Comparison of ENCODE assay signal across 24 cellular contexts in the genomic region with DNA sequence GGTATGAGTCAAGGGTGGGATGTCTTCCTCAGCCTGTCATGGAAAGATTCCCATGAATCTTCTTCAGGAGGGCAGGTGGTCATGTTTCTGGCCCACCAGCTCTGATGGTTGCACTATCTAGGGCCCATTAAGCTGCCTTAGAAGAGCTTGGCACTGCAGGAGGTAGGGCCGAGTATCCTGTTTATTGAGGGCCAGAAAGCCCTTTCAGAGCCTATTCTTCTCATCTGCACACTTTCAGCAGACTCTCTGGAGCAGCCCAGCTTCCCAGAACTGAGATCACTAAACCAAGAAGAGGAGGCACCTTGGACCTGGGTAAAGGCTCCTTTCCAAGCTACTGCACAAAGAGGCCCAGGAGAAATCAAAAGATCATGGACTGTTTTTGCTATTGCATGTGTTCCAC.
"Had no signal": no experiment of that assay in that cellular context is flagged by ENCODE, and none has a peak within 500 bp of the region (broad histone marks: within the 10 kb centered on the region; RNA-seq: fewer than 3 reads in every experiment).

No MANE protein-coding gene starts in this region.

- DNase-seq: activated CD4-positive, alpha-beta T cell treated with anti-CD3 and anti-CD28 coated beads for 4 hours; activated CD8-positive, alpha-beta T cell treated with anti-CD3 and anti-CD28 coated beads for 36 hours; activated effector memory CD4-positive, alpha-beta T cell treated with Interleukin-2 at 50 U/mL for 16 hours; activated naive CD4-positive, alpha-beta T cell; activated T-cell treated with anti-CD3 and anti-CD28 coated beads, Interleukin-2, amount 50 U/mL, for 24 hours; aorta; body of pancreas; MM.1S; NCI-H1105; NCI-H1436; NCI-H1694 treated with DMSO at 0.1 percent for 48 hours; NCI-H2029 treated with DMSO at 0.1 percent for 48 hours; NCI-H510A treated with DMSO at 0.1 percent for 48 hours; NCI-H69; NK-92 treated with Interleukin-12 subunit alpha and Interleukin-12 subunit beta, amount 100 ng/mL, for 24 hours; OCI-M1; Right ventricle myocardium superior; RPMI8226 had no signal

- H3K27me3 ChIP-seq: body of pancreas, SJSA1 had no signal

- H3K9me3 Mint-ChIP-seq: activated naive CD4-positive, alpha-beta T cell treated with anti-CD3 and anti-CD28 coated beads, Interleukin-2, amount 50 U/mL, for 24 hours; activated T-cell treated with anti-CD3 and anti-CD28 coated beads, Interleukin-2, amount 50 U/mL, for 24 hours; activated T-helper 1 cell treated with anti-CD3 and anti-CD28 coated beads, Interleukin-12 subunit alpha, Interleukin-12 subunit beta, Interleukin-2, Interleukin-4 antibody, amounts not matched to agents 30 ng/mL and 10 ng/mL and 1 ng/mL, durations not matched to agents 14 hours and 24 hours and 36 hours; T-helper 1 cell treated with Interleukin-12 subunit alpha and Interleukin-12 subunit beta and Interleukin-4 antibody, amounts not matched to agents 30 μg/mL and 1 μg/mL, for 36 hours had no signal

- H3K36me3 ChIP-seq: SJSA1 had no signal

- H3K4me1 Mint-ChIP-seq: activated naive CD4-positive, alpha-beta T cell treated with anti-CD3 and anti-CD28 coated beads, Interleukin-2, amount 50 U/mL, for 24 hours had no signal

- H3K9me3 ChIP-seq: body of pancreas, SJSA1 had no signal

- H3K4me3 ChIP-seq: body of pancreas, SJSA1 had no signal

- H3K27ac ChIP-seq: body of pancreas had no signal

- H3K4me1 ChIP-seq: body of pancreas had no signal

- ATAC-seq: activated CD4-positive, CD25-positive, alpha-beta regulatory T cell treated with anti-CD3 and anti-CD28 coated beads, Interleukin-2, amount 50 U/mL, for 24 hours; activated CD8-positive, alpha-beta T cell treated with anti-CD3 and anti-CD28 coated beads for 36 hours; body of pancreas; Panc1 had no signal

- H3K27ac Mint-ChIP-seq: activated CD8-positive, alpha-beta T cell treated with anti-CD3 and anti-CD28 coated beads for 36 hours; activated naive CD4-positive, alpha-beta T cell treated with anti-CD3 and anti-CD28 coated beads, Interleukin-2, amount 50 U/mL, for 24 hours; activated T-cell treated with anti-CD3 and anti-CD28 coated beads, Interleukin-2, amount 50 U/mL, for 24 hours; T-helper 1 cell treated with Interleukin-12 subunit alpha and Interleukin-12 subunit beta and Interleukin-4 antibody, amounts not matched to agents 30 μg/mL and 1 μg/mL, for 36 hours had no signal

- H3K4me3 Mint-ChIP-seq: activated CD8-positive, alpha-beta T cell treated with anti-CD3 and anti-CD28 coated beads for 36 hours; activated naive CD4-positive, alpha-beta T cell treated with anti-CD3 and anti-CD28 coated beads, Interleukin-2, amount 50 U/mL, for 24 hours; activated T-cell treated with anti-CD3 and anti-CD28 coated beads, Interleukin-2, amount 50 U/mL, for 24 hours; activated T-helper 1 cell treated with anti-CD3 and anti-CD28 coated beads, Interleukin-12 subunit alpha, Interleukin-12 subunit beta, Interleukin-2, Interleukin-4 antibody, amounts not matched to agents 30 ng/mL and 10 ng/mL and 1 ng/mL, durations not matched to agents 14 hours and 24 hours and 36 hours; T-helper 1 cell treated with Interleukin-12 subunit alpha and Interleukin-12 subunit beta and Interleukin-4 antibody, amounts not matched to agents 30 μg/mL and 1 μg/mL, for 36 hours had no signal

- H3K36me3 Mint-ChIP-seq: activated naive CD4-positive, alpha-beta T cell treated with anti-CD3 and anti-CD28 coated beads, Interleukin-2, amount 50 U/mL, for 24 hours had no signal
